Comparison of ENCODE assay signal across 1 cellular context in genomic region chr1:37752213-37752582, GRCh38.
TF ChIP-seq lines count a peak whose summit lies in the region.

No MANE protein-coding gene starts in this region.

TF ChIP-seq in GM23338, 12 proteins besides CTCF, POLR2A, EP300 and RAD21 (continued from another document):
- TF ChIP-seq REST (IDR thresholded peaks at IDR 0.05; ENCODE audit: unreplicated experiment) (no peak), ZNF462 (CRISPR knock-in tag; IDR thresholded peaks at IDR 0.05) (no peak), ZNF331 (CRISPR knock-in tag; IDR thresholded peaks at IDR 0.05; ENCODE audit: low read depth) (no peak), POLR2AphosphoS5 (IDR thresholded peaks at IDR 0.05; ENCODE audit: low read depth) (no peak), ETS1 (IDR thresholded peaks at IDR 0.05) (no peak), STAT1 (IDR thresholded peaks at IDR 0.05; ENCODE audit: unreplicated experiment) (no peak), EZH2 (IDR thresholded peaks at IDR 0.05; ENCODE audit: low read depth, unreplicated experiment) (peak; percentile 64), NANOG (IDR thresholded peaks at IDR 0.05; ENCODE audit: borderline replicate concordance) (no peak), ZNF114 (CRISPR knock-in tag; IDR thresholded peaks at IDR 0.05) (no peak)
